In the genomic region with DNA sequence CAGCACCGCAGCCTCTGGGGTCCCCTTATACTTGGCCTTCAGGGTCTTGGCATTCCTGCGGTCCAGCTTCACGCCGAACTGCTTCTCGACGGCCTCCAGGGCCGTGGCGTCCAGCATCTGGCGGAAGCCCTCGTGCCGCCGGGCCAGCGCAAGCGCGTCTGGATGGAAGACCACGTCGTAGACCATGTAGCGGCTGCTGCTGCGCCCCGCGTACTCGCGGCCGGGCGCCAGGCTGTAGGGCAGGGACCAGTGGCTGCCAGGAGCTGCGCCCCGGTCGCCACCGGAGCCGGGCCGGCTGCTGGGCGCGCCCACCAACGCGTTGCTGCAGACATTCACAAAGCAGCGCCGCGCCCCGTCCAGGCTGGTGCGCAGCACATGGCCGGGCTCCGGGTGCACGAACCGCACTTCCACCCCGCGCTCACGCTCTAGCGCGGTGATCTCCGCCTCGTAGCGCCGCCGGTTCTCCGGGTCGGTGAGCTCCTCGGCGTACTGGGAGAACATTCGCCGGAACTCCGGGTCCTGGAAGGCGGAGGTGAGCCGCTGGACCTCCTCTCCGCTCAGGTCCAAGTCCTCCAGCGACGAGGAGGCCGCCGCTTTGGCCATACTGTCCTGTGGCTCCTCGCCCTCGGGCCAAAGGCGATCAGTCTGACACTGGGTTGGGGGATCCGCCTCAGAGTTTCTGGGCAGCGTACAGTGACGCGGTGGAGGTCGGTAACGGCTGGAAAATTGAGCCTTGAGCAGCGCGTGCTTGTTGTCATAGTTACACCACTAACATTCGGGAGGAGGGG, we compare ENCODE assay signal across 8 cellular contexts. TPM values are rescaled to one million over a fixed set of nuclear protein-coding genes. Genes with fewer than 3 reads are reported as not detected.
DNase-seq lines count a peak whose midpoint lies in the region; ATAC-seq and TF ChIP-seq lines count a peak whose summit lies in the region.

A gene with protein sequence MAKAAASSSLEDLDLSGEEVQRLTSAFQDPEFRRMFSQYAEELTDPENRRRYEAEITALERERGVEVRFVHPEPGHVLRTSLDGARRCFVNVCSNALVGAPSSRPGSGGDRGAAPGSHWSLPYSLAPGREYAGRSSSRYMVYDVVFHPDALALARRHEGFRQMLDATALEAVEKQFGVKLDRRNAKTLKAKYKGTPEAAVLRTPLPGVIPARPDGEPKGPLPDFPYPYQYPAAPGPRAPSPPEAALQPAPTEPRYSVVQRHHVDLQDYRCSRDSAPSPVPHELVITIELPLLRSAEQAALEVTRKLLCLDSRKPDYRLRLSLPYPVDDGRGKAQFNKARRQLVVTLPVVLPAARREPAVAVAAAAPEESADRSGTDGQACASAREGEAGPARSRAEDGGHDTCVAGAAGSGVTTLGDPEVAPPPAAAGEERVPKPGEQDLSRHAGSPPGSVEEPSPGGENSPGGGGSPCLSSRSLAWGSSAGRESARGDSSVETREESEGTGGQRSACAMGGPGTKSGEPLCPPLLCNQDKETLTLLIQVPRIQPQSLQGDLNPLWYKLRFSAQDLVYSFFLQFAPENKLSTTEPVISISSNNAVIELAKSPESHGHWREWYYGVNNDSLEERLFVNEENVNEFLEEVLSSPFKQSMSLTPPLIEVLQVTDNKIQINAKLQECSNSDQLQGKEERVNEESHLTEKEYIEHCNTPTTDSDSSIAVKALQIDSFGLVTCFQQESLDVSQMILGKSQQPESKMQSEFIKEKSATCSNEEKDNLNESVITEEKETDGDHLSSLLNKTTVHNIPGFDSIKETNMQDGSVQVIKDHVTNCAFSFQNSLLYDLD (minus strand): TSS at position 698 of the 788 bp plus-strand sequence. CDS start 95 bp downstream, at position 603.

- CTCF ChIA-PET in AG04449 (lab: Yijun Ruan, JAX), result interaction anchor here (0.9 to 2.6 kb wide), 23 partner anchors 8 to 228 kb away, joined by 3 to 44 read pairs (median 5); a partner anchor contains a TSS

- POLR2A ChIA-PET in AG04449 (lab: Yijun Ruan, JAX), result interaction anchor here (1.0 to 2.3 kb wide), 6 partner anchors 10 to 227 kb away, joined by 3 to 23 read pairs (median 6); a partner anchor contains a TSS

- H3K4me3 ChIP-seq in AG04449 (ENCODE audit: low read depth, low read length) (peak within 1 kb of the TSS; percentile 81), coronary artery (peak within 1 kb of the TSS; percentile 83), left lung (peak within 1 kb of the TSS; percentile 76 to 98)

- H3K27me3 Mint-ChIP-seq in activated CD4-positive, alpha-beta T cell treated with anti-CD3 and anti-CD28 coated beads, Interleukin-2, amount 10 ng/mL, durations not matched to agents 24 days and 14 days, result no peaks in the 10 kb centered on the region

- H3K9me3 ChIP-seq in left lung, result no peaks in the 10 kb centered on the region

- peaks cover 42% of the 10 kb centered on the region for H3K36me3 Mint-ChIP-seq in activated CD4-positive, alpha-beta T cell treated with anti-CD3 and anti-CD28 coated beads, Interleukin-2, amount 10 ng/mL, durations not matched to agents 24 days and 14 days (ENCODE audit: low read depth)

- peak within 1 kb of the TSS; percentile 99 for H3K4me3 Mint-ChIP-seq in activated CD4-positive, alpha-beta T cell treated with anti-CD3 and anti-CD28 coated beads, Interleukin-2, amount 10 ng/mL, durations not matched to agents 24 days and 14 days

- ATAC-seq in GM18870 (IDR thresholded peaks at IDR 0.05; ENCODE audit: unreplicated experiment), result peak; percentile 27
- peak; percentile 34 for ATAC-seq in HG03135 (IDR thresholded peaks at IDR 0.05; ENCODE audit: unreplicated experiment)
- peak; percentile 60 for ATAC-seq in left lung

- intact Hi-C loops in activated CD4-positive, alpha-beta T cell treated with anti-CD3 and anti-CD28 coated beads, Interleukin-2, amount 10 ng/mL, durations not matched to agents 24 days and 14 days (cut with micrococcal nuclease), result loop anchor here (1.0 to 10.0 kb wide), 9 partner anchors 14 to 1190 kb away; a partner anchor contains a TSS
- intact Hi-C loops in left lung (cut with DNase I), result loop anchor here in 1 of 2 donors (10.0 kb wide), 1 partner anchor 200 kb away; no protein-coding TSS in a partner anchor

- no peak for TF ChIP-seq CTCF in AG04449 (IDR thresholded peaks at IDR 0.05; ENCODE audit: insufficient read depth, low read length, missing control alignments)
- TF ChIP-seq CTCF in coronary artery (IDR thresholded peaks at IDR 0.05), result no peak
- no peak for TF ChIP-seq CTCF in left lung (IDR thresholded peaks at IDR 0.05)

- DNase-seq in AG04449 (ENCODE audit: low read depth, low spot score), result no peak
- DNase-seq in NCI-H2196 (lab: John Stamatoyannopoulos, UW; ENCODE audit: unreplicated experiment), result peak; percentile 70
- DNase-seq in activated CD4-positive, alpha-beta T cell treated with anti-CD3 and anti-CD28 coated beads, Interleukin-2, amount 10 ng/mL, durations not matched to agents 24 days and 14 days, result peak; percentile 89
- DNase-seq in coronary artery (ENCODE audit: low spot score), result peak; percentile 80
- peak; percentile 64 to 92 for DNase-seq in left lung
- DNase-seq in stimulated activated CD4-positive, alpha-beta T cell treated with anti-CD3 and anti-CD28 coated beads, Interleukin-4, amount 100 ng/mL, for 24 hours, result peak; percentile 64

- peaks cover 0 to 15% of the 10 kb centered on the region in 2 donors for H3K36me3 ChIP-seq in left lung

- H3K4me1 ChIP-seq in left lung, result peaks cover 18 to 58% of the 10 kb centered on the region in 2 donors

- H3K27me3 ChIP-seq in left lung, result no peaks in the 10 kb centered on the region

- H3K4me1 Mint-ChIP-seq in activated CD4-positive, alpha-beta T cell treated with anti-CD3 and anti-CD28 coated beads, Interleukin-2, amount 10 ng/mL, durations not matched to agents 24 days and 14 days, result peaks cover 30% of the 10 kb centered on the region

- H3K9me3 Mint-ChIP-seq in activated CD4-positive, alpha-beta T cell treated with anti-CD3 and anti-CD28 coated beads, Interleukin-2, amount 10 ng/mL, durations not matched to agents 24 days and 14 days, result no peaks in the 10 kb centered on the region

- H3K27ac Mint-ChIP-seq in activated CD4-positive, alpha-beta T cell treated with anti-CD3 and anti-CD28 coated beads, Interleukin-2, amount 10 ng/mL, durations not matched to agents 24 days and 14 days, result peak within 1 kb of the TSS; percentile 99

- H3K27ac ChIP-seq in coronary artery, result peak within 1 kb of the TSS; percentile 94 to 100
- peak within 1 kb of the TSS; percentile 96 to 98 for H3K27ac ChIP-seq in left lung

RNA-seq across cellular contexts. Expression of the gene that starts here (rescaled TPM):
- 12.3 and 12.5 TPM in 2 replicates for total RNA-seq in activated CD4-positive, alpha-beta T cell treated with anti-CD3 and anti-CD28 coated beads, Interleukin-2, amount 10 ng/mL, durations not matched to agents 24 days and 14 days
- total RNA-seq in left lung, result 1 to 10 TPM; 5.4 to 6.8 TPM
